In genomic region chr1:107806902-107807301, GRCh38 we compare ENCODE assay signal across 28 cellular contexts.
"Had no signal": no experiment of that assay in that cellular context is flagged by ENCODE, and none has a peak within 500 bp of the region (broad histone marks: within the 10 kb centered on the region; RNA-seq: fewer than 3 reads in every experiment).

No MANE protein-coding gene starts in this region.

- H3K27me3 Mint-ChIP-seq: effector memory CD8-positive, alpha-beta T cell; stimulated activated naive CD8-positive, alpha-beta T cell treated with anti-CD3 and anti-CD28 coated beads, Interleukin-15, Interleukin-2, amounts not matched to agents 100 ng/mL and 50 ng/mL, for 24 hours had no signal

- H3K36me3 ChIP-seq: esophagus squamous epithelium, heart right ventricle, left lung, suprapubic skin, transverse colon, upper lobe of right lung, uterus had no signal

- H3K27ac ChIP-seq: coronary artery, esophagus squamous epithelium, heart right ventricle, left lung, parathyroid adenoma, suprapubic skin, transverse colon, upper lobe of right lung, uterus had no signal

- H3K9me3 Mint-ChIP-seq: effector memory CD8-positive, alpha-beta T cell; mesothelial cell of epicardium; stimulated activated naive CD8-positive, alpha-beta T cell treated with anti-CD3 and anti-CD28 coated beads, Interleukin-15, Interleukin-2, amounts not matched to agents 100 ng/mL and 50 ng/mL, for 24 hours had no signal

- H3K4me1 ChIP-seq: esophagus squamous epithelium, parathyroid adenoma, suprapubic skin, transverse colon, upper lobe of right lung, uterus had no signal

- H3K36me3 Mint-ChIP-seq: mesothelial cell of epicardium had no signal

- H3K79me2 ChIP-seq: parathyroid adenoma had no signal

- H3K27ac Mint-ChIP-seq: effector memory CD8-positive, alpha-beta T cell; mesothelial cell of epicardium; naive thymus-derived CD4-positive, alpha-beta T cell; progenitor cell of endocrine pancreas; stimulated activated naive CD8-positive, alpha-beta T cell treated with anti-CD3 and anti-CD28 coated beads, Interleukin-15, Interleukin-2, amounts not matched to agents 100 ng/mL and 50 ng/mL, for 24 hours had no signal

- DNase-seq: effector memory CD8-positive, alpha-beta T cell; erythroblast; esophagus squamous epithelium; foreskin melanocyte; glutamatergic neuron; heart right ventricle; hippocampal formation; left cardiac atrium; left lung; mesenchymal stem cell; mucosa of descending colon; naive thymus-derived CD4-positive, alpha-beta T cell; occipital lobe; stimulated activated CD4-positive, alpha-beta T cell treated with anti-CD3 and anti-CD28 coated beads, Interleukin-12 subunit alpha, Interleukin-12 subunit beta, amount 100 ng/mL, for 4 hours; stimulated activated CD4-positive, alpha-beta T cell treated with anti-CD3 and anti-CD28 coated beads, Interleukin-1b, Interleukin-23, amount 100 ng/mL, for 48 hours; stimulated activated CD4-positive, alpha-beta T cell treated with anti-CD3 and anti-CD28 coated beads, Interleukin-4, amount 100 ng/mL, for 1 hour; stimulated activated CD8-positive, alpha-beta memory T cell treated with anti-CD3 and anti-CD28 coated beads, Interleukin-4, amount 100 ng/mL, for 48 hours; transverse colon; upper lobe of right lung; uterus had no signal

- H3K4me3 Mint-ChIP-seq: effector memory CD8-positive, alpha-beta T cell; mesothelial cell of epicardium; naive thymus-derived CD4-positive, alpha-beta T cell; stimulated activated naive CD8-positive, alpha-beta T cell treated with anti-CD3 and anti-CD28 coated beads, Interleukin-15, Interleukin-2, amounts not matched to agents 100 ng/mL and 50 ng/mL, for 24 hours had no signal

- ATAC-seq: effector memory CD8-positive, alpha-beta T cell; heart right ventricle; left cardiac atrium; left lung; mucosa of descending colon; naive thymus-derived CD4-positive, alpha-beta T cell; sciatic nerve; upper lobe of right lung had no signal

- H3K27me3 ChIP-seq: esophagus squamous epithelium, heart right ventricle, left lung, suprapubic skin, transverse colon, upper lobe of right lung, uterus had no signal

- H3K9me3 ChIP-seq: esophagus squamous epithelium, heart right ventricle, left lung, mucosa of descending colon, suprapubic skin, transverse colon, upper lobe of right lung, uterus had no signal

- H3K4me1 Mint-ChIP-seq: mesothelial cell of epicardium had no signal

- H3K4me3 ChIP-seq: coronary artery, esophagus squamous epithelium, heart right ventricle, left lung, mucosa of descending colon, smooth muscle cell, suprapubic skin, transverse colon, upper lobe of right lung, uterus had no signal

- H3K4me2 ChIP-seq: smooth muscle cell had no signal

- H2AFZ ChIP-seq: parathyroid adenoma had no signal

- H3K9ac ChIP-seq: parathyroid adenoma had no signal
